In the genomic region with DNA sequence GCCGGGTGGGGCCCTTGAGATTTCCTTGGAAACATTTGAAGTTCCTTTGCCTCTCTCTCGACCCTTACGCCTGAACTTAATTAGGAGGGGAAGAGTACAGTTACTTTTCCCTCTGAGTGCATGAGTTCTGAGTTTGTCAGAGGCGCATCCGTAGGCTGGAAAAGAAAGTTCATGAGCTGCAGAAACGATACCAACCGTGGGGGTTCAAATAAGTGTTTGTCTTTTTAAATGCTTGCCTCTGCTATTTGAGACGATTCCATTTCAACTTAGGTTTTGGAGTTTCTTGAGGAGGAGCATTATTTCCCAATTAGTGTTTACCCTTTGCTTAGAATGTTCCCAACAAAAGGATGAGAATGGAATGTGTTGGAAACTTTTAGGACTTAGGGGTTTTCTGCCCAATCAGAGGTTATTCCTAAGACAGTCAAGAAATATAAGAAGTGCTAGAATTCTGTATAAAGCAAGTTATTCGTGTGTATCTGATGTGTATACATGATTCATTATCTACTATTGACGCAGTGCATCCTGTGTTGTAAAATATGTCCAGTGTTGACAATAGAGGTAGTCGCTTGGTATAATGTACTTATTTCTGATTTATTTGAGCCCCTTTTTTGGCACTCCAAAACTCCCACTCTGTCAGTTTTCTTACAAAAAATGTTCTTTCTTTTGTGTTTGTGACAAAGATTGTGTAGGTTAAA, we compare ENCODE assay signal across 8 cellular contexts. TPM values are rescaled to one million over a fixed set of nuclear protein-coding genes. Genes with fewer than 3 reads are reported as not detected.
DNase-seq lines count a peak whose midpoint lies in the region; ATAC-seq, FAIRE-seq and TF ChIP-seq lines count a peak whose summit lies in the region.

No MANE protein-coding gene starts in this region.

- DNase-seq in left cardiac atrium (no peak), Right ventricle myocardium superior (no peak), adrenal gland (no peak), left lung (no peak), thyroid gland (no peak), urothelium cell line (ENCODE audit: low spot score) (no peak), T-helper 9 cell (no peak)

- peak overlapping the region; percentile 43 to 93 (median 84) for H3K4me3 ChIP-seq in adrenal gland
- H3K4me3 ChIP-seq in left lung: peak overlapping the region; percentile 97
- peak overlapping the region; percentile 46 to 92 (median 86) for H3K4me3 ChIP-seq in thyroid gland (replicated peaks in 1 of 3)

- H3K4me1 ChIP-seq in adrenal gland (replicated peaks in 1 of 2) (peaks cover 21 to 38% of the 10 kb centered on the region in 2 donors), left lung (peaks cover 15 to 41% of the 10 kb centered on the region in 2 donors), thyroid gland (peaks cover 13 to 19% of the 10 kb centered on the region in 2 donors)

- H3K27me3 ChIP-seq in adrenal gland (no peaks in the 10 kb centered on the region), left lung (no peaks in the 10 kb centered on the region), thyroid gland (no peaks in the 10 kb centered on the region)

- intact Hi-C loops in left cardiac atrium (cut with DNase I) (no loop called here), Right ventricle myocardium superior (cut with DNase I) (no loop called here), adrenal gland (cut with DNase I) (no loop called here), left lung (cut with DNase I) (no loop called here), thyroid gland (cut with DNase I) (no loop called here)

- TF ChIP-seq CTCF in adrenal gland (IDR thresholded peaks at IDR 0.05): no peak
- no peak for TF ChIP-seq CTCF in left lung (IDR thresholded peaks at IDR 0.05)
- TF ChIP-seq CTCF in thyroid gland (IDR thresholded peaks at IDR 0.05): no peak

- TF ChIP-seq POLR2A in adrenal gland (IDR thresholded peaks at IDR 0.05) (no peak), thyroid gland (IDR thresholded peaks at IDR 0.05) (no peak)

- peak; percentile 1 to 4 for ATAC-seq in left cardiac atrium
- no peak for ATAC-seq in Right ventricle myocardium superior (ENCODE audit: poor library complexity)
- peak; percentile 10 for ATAC-seq in HG03159 (IDR thresholded peaks at IDR 0.05; ENCODE audit: unreplicated experiment)
- ATAC-seq in left lung: no peak

- H3K27ac ChIP-seq in adrenal gland (peak overlapping the region; percentile 94 to 97 (median 96)), left lung (peak overlapping the region; percentile 96 to 97), thyroid gland (peak overlapping the region; percentile 88 to 97 (median 94))

- H3K9me3 ChIP-seq in adrenal gland (replicated peaks in 1 of 3): no peaks in the 10 kb centered on the region
- no peaks in the 10 kb centered on the region for H3K9me3 ChIP-seq in left lung
- H3K9me3 ChIP-seq in thyroid gland: no peaks in the 10 kb centered on the region

- no peak for FAIRE-seq in urothelium cell line (lab: Jason Lieb, UNC)

- 1% methylated on average over 8 to 11 of the region's 11 CpGs for WGBS in adrenal gland, 4 donors
- WGBS in thyroid gland, 2 donors: 5 to 7% methylated on average over 10 to 11 of the region's 11 CpGs

- peaks cover 0 to 5% of the 10 kb centered on the region in 2 donors for H3K36me3 ChIP-seq in adrenal gland (replicated peaks in 1 of 2)
- H3K36me3 ChIP-seq in left lung: peaks cover 0 to 6% of the 10 kb centered on the region in 2 donors
- no peaks in the 10 kb centered on the region for H3K36me3 ChIP-seq in thyroid gland

RNA-seq across cellular contexts. Expression of a gene that starts 0.7 kb away (rescaled TPM):
- total RNA-seq in left cardiac atrium (10 to 100 TPM; 17.2 to 18.6 TPM), Right ventricle myocardium superior (13.2 TPM), adrenal gland (10 to 100 TPM; 15.4 to 29.7 (median 25.9) TPM), left lung (10 to 100 TPM; 23.8 to 31.6 TPM), thyroid gland (10 to 100 TPM; 35.2 to 51.3 (median 41.7) TPM)
- 10 to 100 TPM in 1 of 3 donors, 1 to 10 TPM in 2; 5.1 to 17.8 (median 7.4) TPM for polyA plus RNA-seq in adrenal gland

RNA-seq across cellular contexts. Expression of a gene that starts 11.9 kb away (rescaled TPM):
- total RNA-seq in left cardiac atrium: 10 to 100 TPM; 36.5 to 79.9 TPM
- 43.6 TPM for total RNA-seq in Right ventricle myocardium superior
- total RNA-seq in adrenal gland: 100 to 1,000 TPM; 337 to 562 (median 488) TPM
- 100 to 1,000 TPM in 2 of 3 donors, 10 to 100 TPM in 1; 82.8 to 525 (median 117) TPM for polyA plus RNA-seq in adrenal gland
- total RNA-seq in left lung: 100 to 1,000 TPM; 145 to 213 TPM
- 10 to 100 TPM; 53.9 to 90.2 (median 61.6) TPM for total RNA-seq in thyroid gland

Comparison
In these comparisons a context has a peak if more than half of its experiments do, and no peak if none do; other contexts are left out.
1. ATAC-seq: peak in left cardiac atrium (2 of 2) and HG03159 (single experiment); none in Right ventricle myocardium superior (single experiment) and left lung (single experiment).
2. Peak in every context shown above with its lines, with median percentiles within 50 percentile points of each other: H3K27ac ChIP-seq and H3K4me3 ChIP-seq.